In the genomic region with DNA sequence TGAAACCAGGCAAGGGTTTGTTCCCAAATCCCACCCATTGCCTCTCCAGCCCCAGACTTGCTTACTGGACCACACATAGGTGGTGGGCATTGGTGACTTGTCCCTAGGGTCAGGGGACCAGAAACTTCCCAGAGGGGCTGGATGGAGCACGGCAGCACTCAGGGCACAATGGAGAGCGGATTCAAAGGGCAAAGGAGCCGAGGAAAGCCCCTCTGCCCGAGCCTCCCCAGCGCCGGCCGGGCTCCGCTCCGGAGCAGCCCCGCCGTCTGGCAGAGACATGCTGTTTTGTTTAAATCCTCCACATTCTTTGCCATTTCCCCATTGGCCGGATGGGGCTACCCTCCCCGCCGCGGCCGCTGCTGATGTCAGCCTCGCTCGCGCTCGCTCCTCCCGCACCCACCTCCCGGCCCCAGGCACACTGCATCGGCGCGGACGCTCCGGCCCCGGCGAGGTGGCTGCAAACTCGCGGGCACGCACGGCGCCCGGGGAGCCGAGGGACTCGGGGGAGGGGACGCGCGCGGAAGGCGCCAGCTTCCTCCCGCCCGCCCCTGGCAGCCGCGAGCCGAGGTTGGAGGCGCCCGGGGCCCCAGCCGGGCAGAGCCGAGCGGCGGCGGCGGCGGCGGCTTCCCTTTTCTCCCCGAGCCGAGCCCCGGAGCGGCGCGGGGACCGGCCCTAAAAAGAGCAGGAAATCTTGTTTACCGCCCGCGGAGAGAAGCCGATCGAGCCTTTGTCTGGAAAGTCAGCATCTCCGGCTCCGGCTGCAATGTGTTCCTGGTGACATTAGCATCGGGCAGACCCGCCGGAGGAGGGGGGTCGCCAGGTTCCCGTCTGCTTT, we compare ENCODE assay signal across 1 cellular context.
TF ChIP-seq lines count a peak whose summit lies in the region.

Gene PITPNC1, plus strand, starts transcription at position 390 of the 835 bp plus-strand sequence.

TF ChIP-seq in HepG2, 621 proteins besides CTCF, POLR2A, EP300 and RAD21 (continued from another document and continues in another):
- no peak for TF ChIP-seq TAF15 (IDR thresholded peaks at IDR 0.05; ENCODE audit: low read depth, low read length, poor library complexity, severe bottlenecking)
- TF ChIP-seq JUN (CRISPR knock-in tag; IDR thresholded peaks at IDR 0.05): no peak
- TF ChIP-seq ZNF878 (CRISPR knock-in tag; IDR thresholded peaks at IDR 0.05): no peak
- TF ChIP-seq BORCS8-MEF2B (CRISPR knock-in tag; IDR thresholded peaks at IDR 0.05): peak; percentile 66; the same call in 1 of the 2 replicates
- no peak for TF ChIP-seq MAFK (conservative IDR thresholded peaks at IDR 0.05 in 1 of 2, IDR thresholded peaks at IDR 0.05 in 1 of 2; ENCODE audit: low read length in 2 of 2)
- TF ChIP-seq WIZ (CRISPR knock-in tag; IDR thresholded peaks at IDR 0.05): no peak
- no peak; the same call in 1 of the 2 replicates for TF ChIP-seq ETV6 (CRISPR knock-in tag; conservative IDR thresholded peaks at IDR 0.05)
- TF ChIP-seq ZFP82 (CRISPR knock-in tag; IDR thresholded peaks at IDR 0.05; ENCODE audit: borderline replicate concordance): 0 out of 2 replicates have a peak, but pooled peaks have one; percentile 35
- TF ChIP-seq SAFB2 (CRISPR knock-in tag; IDR thresholded peaks at IDR 0.05; ENCODE audit: borderline replicate concordance, low read depth): 0 out of 2 replicates have a peak, but pooled peaks have one; percentile 75
- no peak for TF ChIP-seq ZBTB33 (CRISPR knock-in tag; IDR thresholded peaks at IDR 0.05)
- peak; percentile 44; the same call in 1 of the 2 replicates for TF ChIP-seq ZNF792 (CRISPR knock-in tag; IDR thresholded peaks at IDR 0.05)
- TF ChIP-seq SMARCE1 (IDR thresholded peaks at IDR 0.05; ENCODE audit: borderline replicate concordance): no peak
- TF ChIP-seq ZNF619 (CRISPR knock-in tag; IDR thresholded peaks at IDR 0.05): peak; percentile 63
- no peak for TF ChIP-seq ZNF558 (CRISPR knock-in tag; IDR thresholded peaks at IDR 0.05; ENCODE audit: borderline replicate concordance)
- TF ChIP-seq SSRP1 (CRISPR knock-in tag; IDR thresholded peaks at IDR 0.05): no peak
- TF ChIP-seq FOXA3 (CRISPR knock-in tag; IDR thresholded peaks at IDR 0.05): no peak
- TF ChIP-seq, protein P1, sequence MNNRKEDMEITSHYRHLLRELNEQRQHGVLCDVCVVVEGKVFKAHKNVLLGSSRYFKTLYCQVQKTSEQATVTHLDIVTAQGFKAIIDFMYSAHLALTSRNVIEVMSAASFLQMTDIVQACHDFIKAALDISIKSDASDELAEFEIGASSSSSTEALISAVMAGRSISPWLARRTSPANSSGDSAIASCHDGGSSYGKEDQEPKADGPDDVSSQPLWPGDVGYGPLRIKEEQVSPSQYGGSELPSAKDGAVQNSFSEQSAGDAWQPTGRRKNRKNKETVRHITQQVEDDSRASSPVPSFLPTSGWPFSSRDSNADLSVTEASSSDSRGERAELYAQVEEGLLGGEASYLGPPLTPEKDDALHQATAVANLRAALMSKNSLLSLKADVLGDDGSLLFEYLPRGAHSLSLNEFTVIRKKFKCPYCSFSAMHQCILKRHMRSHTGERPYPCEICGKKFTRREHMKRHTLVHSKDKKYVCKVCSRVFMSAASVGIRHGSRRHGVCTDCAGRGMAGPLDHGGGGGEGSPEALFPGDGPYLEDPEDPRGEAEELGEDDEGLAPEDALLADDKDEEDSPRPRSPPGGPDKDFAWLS (CRISPR knock-in tag; IDR thresholded peaks at IDR 0.05; ENCODE audit: borderline replicate concordance): 0 out of 2 replicates have a peak, but pooled peaks have one; percentile 11
- no peak for TF ChIP-seq MAFG (CRISPR knock-in tag; IDR thresholded peaks at IDR 0.05)
- TF ChIP-seq ARHGAP35 (CRISPR knock-in tag; IDR thresholded peaks at IDR 0.05; ENCODE audit: borderline replicate concordance): peak; percentile 14
- TF ChIP-seq ZNF776 (CRISPR knock-in tag; IDR thresholded peaks at IDR 0.05): 0 out of 2 replicates have a peak, but pooled peaks have one; percentile 73
- TF ChIP-seq RXRB (CRISPR knock-in tag; IDR thresholded peaks at IDR 0.05; ENCODE audit: borderline replicate concordance): no peak
- no peak for TF ChIP-seq CEBPB (IDR thresholded peaks at IDR 0.05; ENCODE audit: borderline replicate concordance, low read depth, low read length)
- TF ChIP-seq BRD4 (CRISPR knock-in tag; IDR thresholded peaks at IDR 0.05): peak; percentile 46; the same call in 1 of the 2 replicates
- no peak for TF ChIP-seq KDM6A (CRISPR knock-in tag; IDR thresholded peaks at IDR 0.05; ENCODE audit: low read depth)
- TF ChIP-seq RFXANK (CRISPR knock-in tag; IDR thresholded peaks at IDR 0.05): no peak
- TF ChIP-seq KAT7 (CRISPR knock-in tag; IDR thresholded peaks at IDR 0.05; ENCODE audit: borderline replicate concordance): peak; percentile 51; the same call in 1 of the 2 replicates
- TF ChIP-seq, protein P2, sequence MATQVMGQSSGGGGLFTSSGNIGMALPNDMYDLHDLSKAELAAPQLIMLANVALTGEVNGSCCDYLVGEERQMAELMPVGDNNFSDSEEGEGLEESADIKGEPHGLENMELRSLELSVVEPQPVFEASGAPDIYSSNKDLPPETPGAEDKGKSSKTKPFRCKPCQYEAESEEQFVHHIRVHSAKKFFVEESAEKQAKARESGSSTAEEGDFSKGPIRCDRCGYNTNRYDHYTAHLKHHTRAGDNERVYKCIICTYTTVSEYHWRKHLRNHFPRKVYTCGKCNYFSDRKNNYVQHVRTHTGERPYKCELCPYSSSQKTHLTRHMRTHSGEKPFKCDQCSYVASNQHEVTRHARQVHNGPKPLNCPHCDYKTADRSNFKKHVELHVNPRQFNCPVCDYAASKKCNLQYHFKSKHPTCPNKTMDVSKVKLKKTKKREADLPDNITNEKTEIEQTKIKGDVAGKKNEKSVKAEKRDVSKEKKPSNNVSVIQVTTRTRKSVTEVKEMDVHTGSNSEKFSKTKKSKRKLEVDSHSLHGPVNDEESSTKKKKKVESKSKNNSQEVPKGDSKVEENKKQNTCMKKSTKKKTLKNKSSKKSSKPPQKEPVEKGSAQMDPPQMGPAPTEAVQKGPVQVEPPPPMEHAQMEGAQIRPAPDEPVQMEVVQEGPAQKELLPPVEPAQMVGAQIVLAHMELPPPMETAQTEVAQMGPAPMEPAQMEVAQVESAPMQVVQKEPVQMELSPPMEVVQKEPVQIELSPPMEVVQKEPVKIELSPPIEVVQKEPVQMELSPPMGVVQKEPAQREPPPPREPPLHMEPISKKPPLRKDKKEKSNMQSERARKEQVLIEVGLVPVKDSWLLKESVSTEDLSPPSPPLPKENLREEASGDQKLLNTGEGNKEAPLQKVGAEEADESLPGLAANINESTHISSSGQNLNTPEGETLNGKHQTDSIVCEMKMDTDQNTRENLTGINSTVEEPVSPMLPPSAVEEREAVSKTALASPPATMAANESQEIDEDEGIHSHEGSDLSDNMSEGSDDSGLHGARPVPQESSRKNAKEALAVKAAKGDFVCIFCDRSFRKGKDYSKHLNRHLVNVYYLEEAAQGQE (IDR thresholded peaks at IDR 0.05; ENCODE audit: borderline replicate concordance in 1 of 2, low read depth in 1 of 2, low read length in 2 of 2): no peak
- TF ChIP-seq ATF7-NPFF (CRISPR knock-in tag; IDR thresholded peaks at IDR 0.05; ENCODE audit: low read depth): peak; percentile 48; the same call in 1 of the 2 replicates
- TF ChIP-seq POLR2AphosphoS2 (IDR thresholded peaks at IDR 0.05; ENCODE audit: low read depth, low read length): no peak
- no peak for TF ChIP-seq BCL6 (CRISPR knock-in tag; IDR thresholded peaks at IDR 0.05)
- peak; percentile 27; the same call in 1 of the 2 replicates for TF ChIP-seq DMAP1 (CRISPR knock-in tag; IDR thresholded peaks at IDR 0.05)
- peak; percentile 15; the same call in 1 of the 2 replicates for TF ChIP-seq ZNF12 (CRISPR knock-in tag; IDR thresholded peaks at IDR 0.05)
- no peak for TF ChIP-seq ZNF33B (CRISPR knock-in tag; IDR thresholded peaks at IDR 0.05)
- TF ChIP-seq ZNF556 (CRISPR knock-in tag; IDR thresholded peaks at IDR 0.05; ENCODE audit: borderline replicate concordance): peak; percentile 61; the same call in 1 of the 2 replicates
- peak; percentile 74; the same call in 1 of the 2 replicates for TF ChIP-seq ZNF331 (CRISPR knock-in tag; IDR thresholded peaks at IDR 0.05)
- TF ChIP-seq PHF21A (CRISPR knock-in tag; IDR thresholded peaks at IDR 0.05): peak; percentile 76; the same call in 1 of the 2 replicates
- no peak for TF ChIP-seq THAP8 (CRISPR knock-in tag; IDR thresholded peaks at IDR 0.05; ENCODE audit: borderline replicate concordance)
- TF ChIP-seq IKZF4 (CRISPR knock-in tag; IDR thresholded peaks at IDR 0.05; ENCODE audit: borderline replicate concordance, low read depth, not compliant biosample characterization): peak; percentile 45
- peak; percentile 30; the same call in 1 of the 2 replicates for TF ChIP-seq ZSCAN9 (CRISPR knock-in tag; IDR thresholded peaks at IDR 0.05; ENCODE audit: borderline replicate concordance)
- TF ChIP-seq TCF7L2 (IDR thresholded peaks at IDR 0.05; ENCODE audit: low read depth, low read length): no peak
- TF ChIP-seq, protein P3, sequence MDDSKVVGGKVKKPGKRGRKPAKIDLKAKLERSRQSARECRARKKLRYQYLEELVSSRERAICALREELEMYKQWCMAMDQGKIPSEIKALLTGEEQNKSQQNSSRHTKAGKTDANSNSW (CRISPR knock-in tag; IDR thresholded peaks at IDR 0.05; ENCODE audit: borderline replicate concordance): no peak
- TF ChIP-seq MXI1 (IDR thresholded peaks at IDR 0.05; ENCODE audit: borderline replicate concordance, low read depth, low read length): peak; percentile 67; the same call in 1 of the 3 replicates
- no peak for TF ChIP-seq ZNF530 (CRISPR knock-in tag; IDR thresholded peaks at IDR 0.05; ENCODE audit: low read depth)
- TF ChIP-seq NR1H2 (CRISPR knock-in tag; IDR thresholded peaks at IDR 0.05; ENCODE audit: borderline replicate concordance, low read depth): no peak
- no peak for TF ChIP-seq ADNP (CRISPR knock-in tag; IDR thresholded peaks at IDR 0.05)
- no peak for TF ChIP-seq RBM22 (optimal IDR thresholded peaks at IDR 0.05; ENCODE audit: low read length)
- TF ChIP-seq ZNF598 (CRISPR knock-in tag; IDR thresholded peaks at IDR 0.05; ENCODE audit: borderline replicate concordance): 0 out of 2 replicates have a peak, but pooled peaks have one; percentile 28
- TF ChIP-seq CBX1 (IDR thresholded peaks at IDR 0.05; ENCODE audit: low read depth): peak; percentile 53
- TF ChIP-seq RBFOX2 (IDR thresholded peaks at IDR 0.05; ENCODE audit: low read depth, low read length): peak; percentile 57; the same call in 1 of the 2 replicates
- peak; percentile 50 for TF ChIP-seq HES4 (CRISPR knock-in tag; IDR thresholded peaks at IDR 0.05; ENCODE audit: borderline replicate concordance)
- TF ChIP-seq ZIK1 (CRISPR knock-in tag; IDR thresholded peaks at IDR 0.05; ENCODE audit: borderline replicate concordance, low read depth): peak; percentile 49; the same call in 1 of the 2 replicates
- peak; percentile 22; the same call in 1 of the 2 replicates for TF ChIP-seq SIX4 (CRISPR knock-in tag; IDR thresholded peaks at IDR 0.05)
- TF ChIP-seq SNRNP70 (IDR thresholded peaks at IDR 0.05; ENCODE audit: low read depth, low read length): no peak
- TF ChIP-seq ZNF749 (CRISPR knock-in tag; IDR thresholded peaks at IDR 0.05; ENCODE audit: borderline replicate concordance): 0 out of 2 replicates have a peak, but pooled peaks have one; percentile 30
- no peak for TF ChIP-seq TRIM24 (CRISPR knock-in tag; IDR thresholded peaks at IDR 0.05)
- TF ChIP-seq, protein P4, sequence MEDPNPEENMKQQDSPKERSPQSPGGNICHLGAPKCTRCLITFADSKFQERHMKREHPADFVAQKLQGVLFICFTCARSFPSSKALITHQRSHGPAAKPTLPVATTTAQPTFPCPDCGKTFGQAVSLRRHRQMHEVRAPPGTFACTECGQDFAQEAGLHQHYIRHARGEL (CRISPR knock-in tag; IDR thresholded peaks at IDR 0.05): no peak
- TF ChIP-seq ZNF354B (CRISPR knock-in tag; IDR thresholded peaks at IDR 0.05): no peak
- TF ChIP-seq, protein P5, sequence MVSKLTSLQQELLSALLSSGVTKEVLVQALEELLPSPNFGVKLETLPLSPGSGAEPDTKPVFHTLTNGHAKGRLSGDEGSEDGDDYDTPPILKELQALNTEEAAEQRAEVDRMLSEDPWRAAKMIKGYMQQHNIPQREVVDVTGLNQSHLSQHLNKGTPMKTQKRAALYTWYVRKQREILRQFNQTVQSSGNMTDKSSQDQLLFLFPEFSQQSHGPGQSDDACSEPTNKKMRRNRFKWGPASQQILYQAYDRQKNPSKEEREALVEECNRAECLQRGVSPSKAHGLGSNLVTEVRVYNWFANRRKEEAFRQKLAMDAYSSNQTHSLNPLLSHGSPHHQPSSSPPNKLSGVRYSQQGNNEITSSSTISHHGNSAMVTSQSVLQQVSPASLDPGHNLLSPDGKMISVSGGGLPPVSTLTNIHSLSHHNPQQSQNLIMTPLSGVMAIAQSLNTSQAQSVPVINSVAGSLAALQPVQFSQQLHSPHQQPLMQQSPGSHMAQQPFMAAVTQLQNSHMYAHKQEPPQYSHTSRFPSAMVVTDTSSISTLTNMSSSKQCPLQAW (CRISPR knock-in tag; IDR thresholded peaks at IDR 0.05): no peak; the same call in 1 of the 2 replicates
- no peak for TF ChIP-seq ZNF274 (CRISPR knock-in tag; IDR thresholded peaks at IDR 0.05)
- no peak for TF ChIP-seq SNAI1 (CRISPR knock-in tag; IDR thresholded peaks at IDR 0.05; ENCODE audit: borderline replicate concordance)
- no peak for TF ChIP-seq CC2D1A (CRISPR knock-in tag; IDR thresholded peaks at IDR 0.05)
